20 cellular contexts compared by ENCODE assay signal in genomic region chr4:42736538-42736937, GRCh38.
DNase-seq lines count a peak whose midpoint lies in the region; ATAC-seq lines count a peak whose summit lies in the region.
"Had no signal": no experiment of that assay in that cellular context is flagged by ENCODE, and none has a peak within 500 bp of the region (broad histone marks: within the 10 kb centered on the region; RNA-seq: fewer than 3 reads in every experiment).

No MANE protein-coding gene starts in this region.

- DNase-seq in DMS53 (lab: John Stamatoyannopoulos, UW) (peak; percentile 45), DMS53 treated with DMSO at 0.1 percent for 48 hours (lab: John Stamatoyannopoulos, UW; ENCODE audit: unreplicated experiment) (no peak), medulla oblongata (ENCODE audit: extremely low spot score) (peak; percentile 38), pons (ENCODE audit: low spot score) (peak; percentile 36), HK-2 (ENCODE audit: unreplicated experiment) (no peak), activated gamma-delta T cell (lab: John Stamatoyannopoulos, UW) (no peak), left ventricle myocardium superior (no peak)
- DNase-seq in activated T-helper 2 cell treated with anti-CD3 and anti-CD28 coated beads, Interferon-gamma antibody, Interleukin-2, Interleukin-4, amounts not matched to agents 10 μg/mL and 5 μg/mL and 100 μg/mL, durations not matched to agents 14 hours and 24 hours and 36 hours (ENCODE audit: low spot score): no peak
- DNase-seq: AML-193; Calu3; CD4-positive, alpha-beta memory T cell; DMS 273 treated with DMSO at 0.1 percent for 48 hours; DMS79; GDM1; GM23248; H7 had no signal

- no peaks in the 10 kb centered on the region for H3K36me3 Mint-ChIP-seq in activated T-helper 2 cell treated with anti-CD3 and anti-CD28 coated beads, Interferon-gamma antibody, Interleukin-2, Interleukin-4, amounts not matched to agents 10 μg/mL and 5 μg/mL and 100 μg/mL, durations not matched to agents 14 hours and 24 hours and 36 hours (ENCODE audit: low read depth)
- H3K36me3 Mint-ChIP-seq: CD14-positive monocyte; CD4-positive, alpha-beta memory T cell; IgD-negative memory B cell had no signal

- no peak for ATAC-seq in left ventricle myocardium superior
- ATAC-seq: A549, HepG2 had no signal

- intact Hi-C loops in activated T-helper 2 cell treated with anti-CD3 and anti-CD28 coated beads, Interferon-gamma antibody, Interleukin-2, Interleukin-4, amounts not matched to agents 10 μg/mL and 5 μg/mL and 100 μg/mL, durations not matched to agents 14 hours and 24 hours and 36 hours (cut with micrococcal nuclease): no loop called here
- intact Hi-C loops in left ventricle myocardium superior (cut with micrococcal nuclease): no loop called here

- H3K27me3 Mint-ChIP-seq in activated T-helper 2 cell treated with anti-CD3 and anti-CD28 coated beads, Interferon-gamma antibody, Interleukin-2, Interleukin-4, amounts not matched to agents 10 μg/mL and 5 μg/mL and 100 μg/mL, durations not matched to agents 14 hours and 24 hours and 36 hours (ENCODE audit: low read depth): no peaks in the 10 kb centered on the region

- no peaks in the 10 kb centered on the region for H3K4me1 Mint-ChIP-seq in activated T-helper 2 cell treated with anti-CD3 and anti-CD28 coated beads, Interferon-gamma antibody, Interleukin-2, Interleukin-4, amounts not matched to agents 10 μg/mL and 5 μg/mL and 100 μg/mL, durations not matched to agents 14 hours and 24 hours and 36 hours (ENCODE audit: low read depth)
- H3K4me1 Mint-ChIP-seq: CD14-positive monocyte; CD4-positive, alpha-beta memory T cell; IgD-negative memory B cell had no signal

- peaks cover 11% of the 10 kb centered on the region for H3K9me3 Mint-ChIP-seq in activated T-helper 2 cell treated with anti-CD3 and anti-CD28 coated beads, Interferon-gamma antibody, Interleukin-2, Interleukin-4, amounts not matched to agents 10 μg/mL and 5 μg/mL and 100 μg/mL, durations not matched to agents 14 hours and 24 hours and 36 hours

- no peak overlapping the region for H3K27ac Mint-ChIP-seq in activated T-helper 2 cell treated with anti-CD3 and anti-CD28 coated beads, Interferon-gamma antibody, Interleukin-2, Interleukin-4, amounts not matched to agents 10 μg/mL and 5 μg/mL and 100 μg/mL, durations not matched to agents 14 hours and 24 hours and 36 hours
- H3K27ac Mint-ChIP-seq: CD14-positive monocyte; CD4-positive, alpha-beta memory T cell; IgD-negative memory B cell had no signal

- no peak overlapping the region for H3K4me3 Mint-ChIP-seq in activated T-helper 2 cell treated with anti-CD3 and anti-CD28 coated beads, Interferon-gamma antibody, Interleukin-2, Interleukin-4, amounts not matched to agents 10 μg/mL and 5 μg/mL and 100 μg/mL, durations not matched to agents 14 hours and 24 hours and 36 hours (ENCODE audit: low read depth)
- H3K4me3 Mint-ChIP-seq: CD14-positive monocyte; CD4-positive, alpha-beta memory T cell had no signal

Comparison
In these comparisons a context has a peak if more than half of its experiments do, and no peak if none do; other contexts are left out.
1. DNase-seq: peak in DMS53 (single experiment), medulla oblongata (single experiment) and pons (single experiment); none in DMS53 treated with DMSO at 0.1 percent for 48 hours (single experiment), activated T-helper 2 cell treated with anti-CD3 and anti-CD28 coated beads, Interferon-gamma antibody, Interleukin-2, Interleukin-4, amounts not matched to agents 10 μg/mL and 5 μg/mL and 100 μg/mL, durations not matched to agents 14 hours and 24 hours and 36 hours (single experiment), HK-2 (single experiment), activated gamma-delta T cell (single experiment) and left ventricle myocardium superior (single experiment).